Comparison of ENCODE assay signal across 8 cellular contexts in the genomic region with DNA sequence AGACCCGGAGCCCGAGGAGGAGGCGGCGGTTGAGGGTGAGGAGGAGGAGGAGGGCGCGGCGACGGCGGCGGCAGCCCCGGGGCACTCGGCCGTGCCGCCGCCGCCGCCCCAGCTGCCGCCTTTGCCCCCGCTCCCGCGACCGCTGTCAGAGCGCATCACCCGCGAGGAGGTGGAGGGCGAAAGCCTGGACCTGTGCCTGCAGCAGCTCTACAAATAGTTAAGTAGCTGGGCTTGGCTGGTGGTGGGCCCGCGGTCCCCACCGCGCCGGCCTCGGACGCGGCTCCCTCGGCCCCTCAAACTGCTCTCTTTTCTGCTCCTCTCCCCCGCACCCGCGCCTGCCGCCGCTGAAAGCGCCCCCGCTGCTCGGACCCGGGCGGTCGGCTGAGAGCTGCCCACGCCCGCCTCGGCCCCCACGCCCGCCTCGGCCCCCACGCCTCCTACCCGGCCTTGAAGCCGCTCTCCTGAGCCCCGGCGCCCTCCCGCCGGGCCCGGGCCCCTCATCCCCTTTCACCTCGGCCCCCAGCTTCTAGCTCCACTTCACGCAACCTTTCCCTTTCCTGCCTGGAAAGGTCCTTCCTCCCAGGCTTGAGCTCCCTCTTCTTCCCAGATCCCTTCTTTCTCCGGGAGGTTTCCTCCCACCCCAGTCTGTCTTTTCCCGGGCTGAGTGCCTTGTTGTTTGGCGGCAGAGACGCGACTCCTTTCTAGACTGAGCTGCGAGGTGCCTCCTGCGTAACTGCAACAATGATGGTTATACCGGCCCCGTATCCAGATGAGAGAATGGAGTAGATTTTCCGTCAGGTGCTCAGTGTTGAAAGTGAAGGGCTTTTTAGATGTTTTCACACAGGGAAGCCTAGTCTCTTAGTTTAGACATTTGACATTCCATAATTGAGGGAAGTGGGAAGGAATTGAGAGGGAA. TPM values are rescaled to one million over a fixed set of nuclear protein-coding genes. Genes with fewer than 3 reads are reported as not detected.
DNase-seq lines count a peak whose midpoint lies in the region; ATAC-seq and TF ChIP-seq lines count a peak whose summit lies in the region.

No MANE protein-coding gene starts in this region.

- TF ChIP-seq CTCF in C4-2B (conservative IDR thresholded peaks at IDR 0.05) (no peak), HFF-Myc (IDR thresholded peaks at IDR 0.05; ENCODE audit: low read depth, low read length, missing control alignments) (no peak), upper lobe of right lung (IDR thresholded peaks at IDR 0.05) (no peak)

- DNase-seq in HFF-Myc (ENCODE audit: extremely low read depth, low read depth) = no peak
- DNase-seq in T-helper 2 cell treated with Interferon-gamma antibody and Interleukin-4, amounts not matched to agents 5 μg/mL and 100 μg/mL, for 36 hours (ENCODE audit: low spot score) = no peak
- no peak for DNase-seq in upper lobe of right lung
- DNase-seq in NCI-H1930 (lab: John Stamatoyannopoulos, UW) = no peak

- H3K4me3 ChIP-seq in HFF-Myc (replicated peaks; ENCODE audit: low read depth, low read length) (peak overlapping the region; percentile 53), endocrine pancreas (ENCODE audit: control insufficient read depth, insufficient read depth, low read length) (peak overlapping the region; percentile 85), mononuclear cell (ENCODE audit: low read length) (peak overlapping the region; percentile 35), upper lobe of right lung (peak overlapping the region; percentile 52)

- no peaks in the 10 kb centered on the region for H3K9me3 Mint-ChIP-seq in T-helper 2 cell treated with Interferon-gamma antibody and Interleukin-4, amounts not matched to agents 5 μg/mL and 100 μg/mL, for 36 hours

- peak; percentile 61 for ATAC-seq in upper lobe of right lung
- ATAC-seq in HG02981 (IDR thresholded peaks at IDR 0.05; ENCODE audit: unreplicated experiment) = no peak

- peaks cover 8% of the 10 kb centered on the region for H3K4me1 Mint-ChIP-seq in T-helper 2 cell treated with Interferon-gamma antibody and Interleukin-4, amounts not matched to agents 5 μg/mL and 100 μg/mL, for 36 hours (ENCODE audit: low read depth)

- H3K27me3 ChIP-seq in endocrine pancreas (ENCODE audit: control insufficient read depth, insufficient read depth, low read length) (no peaks in the 10 kb centered on the region), mononuclear cell (ENCODE audit: insufficient read depth, low read length) (peaks cover 77% of the 10 kb centered on the region), upper lobe of right lung (peaks cover 66% of the 10 kb centered on the region)

- intact Hi-C loops in upper lobe of right lung (cut with DNase I) = no loop called here

- H3K4me1 ChIP-seq in endocrine pancreas (ENCODE audit: control insufficient read depth, insufficient read depth, low read length) (peaks cover 6% of the 10 kb centered on the region), mononuclear cell (ENCODE audit: insufficient read depth, low read length) (peaks cover 19% of the 10 kb centered on the region), upper lobe of right lung (peaks cover 17% of the 10 kb centered on the region)

- H3K9me3 ChIP-seq in endocrine pancreas (ENCODE audit: control insufficient read depth, low read length) (no peaks in the 10 kb centered on the region), mononuclear cell (ENCODE audit: low read depth, low read length) (no peaks in the 10 kb centered on the region), upper lobe of right lung (no peaks in the 10 kb centered on the region)

- peak overlapping the region; percentile 85 for H3K9ac ChIP-seq in endocrine pancreas (ENCODE audit: control insufficient read depth, insufficient read depth, low read length)

- H3K36me3 ChIP-seq in endocrine pancreas (ENCODE audit: control insufficient read depth, insufficient read depth, low read length) = no peaks in the 10 kb centered on the region
- H3K36me3 ChIP-seq in upper lobe of right lung = no peaks in the 10 kb centered on the region

- H3K27ac Mint-ChIP-seq in T-helper 2 cell treated with Interferon-gamma antibody and Interleukin-4, amounts not matched to agents 5 μg/mL and 100 μg/mL, for 36 hours = no peak overlapping the region

- H3K27ac ChIP-seq in C4-2B (peak overlapping the region; percentile 26; the same call in 1 of the 2 replicates), upper lobe of right lung (no peak overlapping the region)

- no peaks in the 10 kb centered on the region for H3K36me3 Mint-ChIP-seq in T-helper 2 cell treated with Interferon-gamma antibody and Interleukin-4, amounts not matched to agents 5 μg/mL and 100 μg/mL, for 36 hours (ENCODE audit: low read depth)

- peak overlapping the region; percentile 93 for H3K4me3 Mint-ChIP-seq in T-helper 2 cell treated with Interferon-gamma antibody and Interleukin-4, amounts not matched to agents 5 μg/mL and 100 μg/mL, for 36 hours

- peaks cover 65% of the 10 kb centered on the region for H3K27me3 Mint-ChIP-seq in T-helper 2 cell treated with Interferon-gamma antibody and Interleukin-4, amounts not matched to agents 5 μg/mL and 100 μg/mL, for 36 hours (ENCODE audit: low read depth)

RNA-seq across cellular contexts. Expression of a gene that starts 0.8 kb away (rescaled TPM):
- not detected for total RNA-seq in mononuclear cell
- total RNA-seq in upper lobe of right lung = not detected

Comparison
In these comparisons a context has a peak if more than half of its experiments do, and no peak if none do; other contexts are left out.
1. H3K4me3 ChIP-seq: peak in every context shown above with its lines; median percentile 85 in endocrine pancreas; 53 in HFF-Myc; 52 in upper lobe of right lung; 35 in mononuclear cell.